In the genomic region with DNA sequence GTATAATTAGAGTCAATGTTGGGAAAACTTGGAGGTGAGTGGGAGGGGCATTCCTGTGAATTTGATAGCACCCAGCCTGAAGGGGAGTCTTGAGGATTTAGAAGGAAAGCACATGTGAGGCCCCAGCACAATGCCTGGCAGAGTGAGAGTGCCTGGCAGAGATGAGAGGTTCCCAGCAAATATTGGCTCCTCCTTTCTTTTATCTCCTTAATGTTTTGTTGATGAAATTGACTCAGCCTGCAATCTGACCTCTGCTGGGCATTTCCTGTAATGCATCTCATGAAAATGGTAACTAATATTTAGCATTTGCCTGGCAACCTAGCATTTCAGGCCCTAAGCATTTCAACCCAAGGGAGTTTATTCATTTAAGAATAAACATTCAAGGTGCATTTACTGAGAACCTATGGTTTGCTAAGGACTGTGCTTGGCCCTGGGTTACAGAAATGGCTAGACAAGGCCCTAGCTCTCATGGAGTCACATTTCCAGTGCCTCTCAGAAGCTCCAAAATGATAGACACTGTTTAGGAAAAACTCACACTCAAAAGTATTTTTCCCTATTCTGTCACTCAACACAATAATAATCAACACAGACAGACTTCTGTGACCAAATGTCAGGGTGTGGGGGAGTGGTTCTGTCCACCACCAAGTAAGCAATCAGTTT, we compare ENCODE assay signal across 8 cellular contexts. TPM values are rescaled to one million over a fixed set of nuclear protein-coding genes. Genes with fewer than 3 reads are reported as not detected.
DNase-seq lines count a peak whose midpoint lies in the region; ATAC-seq and TF ChIP-seq lines count a peak whose summit lies in the region.

No MANE protein-coding gene starts in this region.

- H3K4me1 Mint-ChIP-seq in activated CD4-positive, alpha-beta memory T cell treated with anti-CD3 and anti-CD28 coated beads for 36 hours (ENCODE audit: low read depth), result peaks cover 3% of the 10 kb centered on the region
- H3K4me1 Mint-ChIP-seq in naive thymus-derived CD8-positive, alpha-beta T cell, result peaks cover 0 to 9% (median 2%) of the 10 kb centered on the region in 4 donors

- no peaks in the 10 kb centered on the region for H3K27me3 Mint-ChIP-seq in activated CD4-positive, alpha-beta memory T cell treated with anti-CD3 and anti-CD28 coated beads for 36 hours
- no peaks in the 10 kb centered on the region for H3K27me3 Mint-ChIP-seq in naive thymus-derived CD8-positive, alpha-beta T cell

- H3K27me3 ChIP-seq in BJ (ENCODE audit: control insufficient read depth, insufficient read depth, low read length) (no peaks in the 10 kb centered on the region), upper lobe of left lung (no peaks in the 10 kb centered on the region)

- TF ChIP-seq POLR2A in upper lobe of left lung (IDR thresholded peaks at IDR 0.05), result no peak

- H3K9me3 ChIP-seq in upper lobe of left lung, result no peaks in the 10 kb centered on the region

- TF ChIP-seq CTCF in BJ (IDR thresholded peaks at IDR 0.05; ENCODE audit: insufficient read depth, low read depth, low read length) (peak; percentile 76), GM20000 (IDR thresholded peaks at IDR 0.05; ENCODE audit: extremely low read depth, missing control alignments) (peak; percentile 59), upper lobe of left lung (IDR thresholded peaks at IDR 0.05) (peak; percentile 50 to 87 (median 80))

- peaks cover 4 to 16% (median 7%) of the 10 kb centered on the region in 4 donors for H3K4me1 ChIP-seq in upper lobe of left lung

- intact Hi-C loops in activated CD4-positive, alpha-beta memory T cell treated with anti-CD3 and anti-CD28 coated beads for 36 hours (cut with micrococcal nuclease), result loop anchor here (1.0 to 10.0 kb wide), 4 partner anchors 82 to 230 kb away; a partner anchor contains a TSS

- H3K27ac ChIP-seq in upper lobe of left lung, result no peak overlapping the region

- DNase-seq in BJ (ENCODE audit: low read depth), result no peak
- peak; percentile 54 for DNase-seq in GM20000 (ENCODE audit: low spot score)
- DNase-seq in NCI-H2227 treated with DMSO at 0.1 percent for 48 hours (lab: John Stamatoyannopoulos, UW), result peak; percentile 47
- DNase-seq in activated CD4-positive, alpha-beta memory T cell treated with anti-CD3 and anti-CD28 coated beads for 36 hours, result peak; percentile 48
- peak in 9 of 10 donors; percentile 10 to 70 (median 48) for DNase-seq in naive thymus-derived CD8-positive, alpha-beta T cell
- no peak for DNase-seq in upper lobe of left lung

- ATAC-seq in esophagus mucosa (peak; percentile 78), upper lobe of left lung (ENCODE audit: low FRiP score in 2 of 2) (peak; percentile 60 to 85), GM19455 (IDR thresholded peaks at IDR 0.05; ENCODE audit: unreplicated experiment) (no peak)
- peak; percentile 48 to 76 for ATAC-seq in naive thymus-derived CD8-positive, alpha-beta T cell

- POLR2A ChIA-PET in BJ (lab: Charles Lee), result no interaction called here
- POLR2A ChIA-PET in activated CD4-positive, alpha-beta memory T cell treated with anti-CD3 and anti-CD28 coated beads for 36 hours (lab: Charles Lee), result interaction anchor here (0.6 to 1.2 kb wide), 3 partner anchors 82 to 108 kb away, joined by 3 to 5 read pairs (median 3); a partner anchor contains a TSS
- POLR2A ChIA-PET in naive thymus-derived CD8-positive, alpha-beta T cell (lab: Charles Lee), result interaction anchor here (1.3 kb wide), 1 partner anchor 108 kb away, joined by 6 read pairs; a partner anchor contains a TSS

- H3K4me3 ChIP-seq in BJ (ENCODE audit: low read depth, low read length) (no peak overlapping the region), upper lobe of left lung (no peak overlapping the region)

- peaks cover 11% of the 10 kb centered on the region for H3K36me3 ChIP-seq in BJ (ENCODE audit: control insufficient read depth, insufficient read depth, low read length)
- peaks cover 5 to 34% (median 21%) of the 10 kb centered on the region in 4 donors for H3K36me3 ChIP-seq in upper lobe of left lung

- CTCF ChIA-PET in BJ (lab: Yijun Ruan, JAX), result interaction anchor here (0.7 to 4.9 kb wide), 20 partner anchors 9 to 197 kb away, joined by 3 to 42 read pairs (median 4); a partner anchor contains a TSS
- CTCF ChIA-PET in activated CD4-positive, alpha-beta memory T cell treated with anti-CD3 and anti-CD28 coated beads for 36 hours (lab: Charles Lee), result interaction anchor here (0.8 to 4.8 kb wide), 15 partner anchors 10 to 407 kb away, joined by 3 to 51 read pairs (median 7); a partner anchor contains a TSS

- no peaks in the 10 kb centered on the region for H3K9me3 Mint-ChIP-seq in activated CD4-positive, alpha-beta memory T cell treated with anti-CD3 and anti-CD28 coated beads for 36 hours
- no peaks in the 10 kb centered on the region for H3K9me3 Mint-ChIP-seq in naive thymus-derived CD8-positive, alpha-beta T cell

- no peak overlapping the region for H3K27ac Mint-ChIP-seq in activated CD4-positive, alpha-beta memory T cell treated with anti-CD3 and anti-CD28 coated beads for 36 hours
- H3K27ac Mint-ChIP-seq in naive thymus-derived CD8-positive, alpha-beta T cell, result peak overlapping the region in 2 of 10 donors; percentile 46 to 57

- no peak overlapping the region for H3K4me3 Mint-ChIP-seq in activated CD4-positive, alpha-beta memory T cell treated with anti-CD3 and anti-CD28 coated beads for 36 hours
- H3K4me3 Mint-ChIP-seq in naive thymus-derived CD8-positive, alpha-beta T cell, result no peak overlapping the region

- no peak for TF ChIP-seq EP300 in upper lobe of left lung (IDR thresholded peaks at IDR 0.05)

- peaks cover 10% of the 10 kb centered on the region for H3K36me3 Mint-ChIP-seq in activated CD4-positive, alpha-beta memory T cell treated with anti-CD3 and anti-CD28 coated beads for 36 hours
- peaks cover 0 to 33% (median 15%) of the 10 kb centered on the region in 3 donors for H3K36me3 Mint-ChIP-seq in naive thymus-derived CD8-positive, alpha-beta T cell

RNA-seq across cellular contexts. Expression of a gene that starts 19.0 kb away (rescaled TPM):
- polyA plus RNA-seq in BJ (2011; rRNA removed), result 86.1 and 99.6 TPM in 2 replicates
- polyA minus RNA-seq in BJ (2011; rRNA and poly(A)+ RNA removed), result 28.5 and 32.1 TPM in 2 replicates
- 10 to 100 TPM; 55.6 to 56.3 TPM for total RNA-seq in activated CD4-positive, alpha-beta memory T cell treated with anti-CD3 and anti-CD28 coated beads for 36 hours
- 52.6 TPM for total RNA-seq in esophagus mucosa
- 10 to 100 TPM; 60.2 to 66.4 TPM for total RNA-seq in naive thymus-derived CD8-positive, alpha-beta T cell
- 100 to 1,000 TPM in 1 of 3 donors, 10 to 100 TPM in 2; 92.2 to 120 (median 95.3) TPM for polyA plus RNA-seq in naive thymus-derived CD8-positive, alpha-beta T cell
- total RNA-seq in upper lobe of left lung, result 10 to 100 TPM; 20.4 to 81.4 (median 48.5) TPM

Comparison
In these comparisons a context has a peak if more than half of its experiments do, and no peak if none do; other contexts are left out.
1. DNase-seq: peak in GM20000 (single experiment), NCI-H2227 treated with DMSO at 0.1 percent for 48 hours (single experiment), activated CD4-positive, alpha-beta memory T cell treated with anti-CD3 and anti-CD28 coated beads for 36 hours (single experiment) and naive thymus-derived CD8-positive, alpha-beta T cell (9 of 10); none in BJ (single experiment) and upper lobe of left lung (0 of 2).
2. Peak in every context shown above with its lines, with median percentiles within 50 percentile points of each other: CTCF ChIP-seq.